8 cellular contexts compared by ENCODE assay signal in genomic region chr7:141754939-141755338, GRCh38. TPM values are rescaled to one million over a fixed set of nuclear protein-coding genes. Genes with fewer than 3 reads are reported as not detected.
DNase-seq lines count a peak whose midpoint lies in the region; ATAC-seq and TF ChIP-seq lines count a peak whose summit lies in the region.

No MANE protein-coding gene starts in this region.

- DNase-seq in left ventricle myocardium inferior = no peak
- DNase-seq in Right ventricle myocardium inferior (ENCODE audit: missing footprints) = no peak
- peak; percentile 62 for DNase-seq in NCI-H69 (lab: John Stamatoyannopoulos, UW)
- DNase-seq in epithelial cell of esophagus (ENCODE audit: low read depth) = peak; percentile 50
- DNase-seq in upper lobe of right lung = no peak
- DNase-seq in effector memory CD4-positive, alpha-beta T cell = no peak

- peak; percentile 42 for TF ChIP-seq CTCF in left ventricle myocardium inferior (IDR thresholded peaks at IDR 0.05; ENCODE audit: borderline replicate concordance)
- TF ChIP-seq CTCF in epithelial cell of esophagus (IDR thresholded peaks at IDR 0.05; ENCODE audit: insufficient read depth, low read depth, low read length, missing control alignments) = peak; percentile 42
- peak; percentile 45 for TF ChIP-seq CTCF in upper lobe of right lung (IDR thresholded peaks at IDR 0.05)

- ATAC-seq in Right ventricle myocardium inferior (no peak), upper lobe of right lung (peak; percentile 52), HG02759 (IDR thresholded peaks at IDR 0.05; ENCODE audit: unreplicated experiment) (no peak), HG02973 (IDR thresholded peaks at IDR 0.05; ENCODE audit: unreplicated experiment) (no peak)

- H3K27me3 ChIP-seq in left ventricle myocardium inferior (ENCODE audit: low read depth) (no peaks in the 10 kb centered on the region), upper lobe of right lung (no peaks in the 10 kb centered on the region)
- H3K27me3 ChIP-seq in effector memory CD4-positive, alpha-beta T cell (replicated peaks; ENCODE audit: control insufficient read depth, insufficient read depth, low read length, poor library complexity, severe bottlenecking) = no peaks in the 10 kb centered on the region

- H3K9me3 ChIP-seq in left ventricle myocardium inferior (replicated peaks) (peaks cover 33% of the 10 kb centered on the region), upper lobe of right lung (peaks cover 20% of the 10 kb centered on the region)
- peaks cover 9% of the 10 kb centered on the region for H3K9me3 ChIP-seq in effector memory CD4-positive, alpha-beta T cell (ENCODE audit: control insufficient read depth, low read length)

- no peaks in the 10 kb centered on the region for H3K4me1 ChIP-seq in left ventricle myocardium inferior
- H3K4me1 ChIP-seq in upper lobe of right lung = no peaks in the 10 kb centered on the region
- H3K4me1 ChIP-seq in effector memory CD4-positive, alpha-beta T cell (ENCODE audit: control insufficient read depth, insufficient read depth, low read length, poor library complexity, severe bottlenecking) = no peaks in the 10 kb centered on the region

- intact Hi-C loops in left ventricle myocardium inferior (cut with micrococcal nuclease) = no loop called here
- intact Hi-C loops in Right ventricle myocardium inferior (cut with DNase I) = no loop called here
- intact Hi-C loops in upper lobe of right lung (cut with DNase I) = no loop called here

- H3K27ac ChIP-seq in left ventricle myocardium inferior (replicated peaks) = no peak overlapping the region
- H3K27ac ChIP-seq in upper lobe of right lung = no peak overlapping the region
- no peak overlapping the region for H3K27ac ChIP-seq in effector memory CD4-positive, alpha-beta T cell (ENCODE audit: insufficient read depth, low read length, poor library complexity, severe bottlenecking)

- peaks cover 82% of the 10 kb centered on the region for H3K36me3 ChIP-seq in left ventricle myocardium inferior
- H3K36me3 ChIP-seq in upper lobe of right lung = peaks cover 79% of the 10 kb centered on the region
- peaks cover 52% of the 10 kb centered on the region for H3K36me3 ChIP-seq in effector memory CD4-positive, alpha-beta T cell (ENCODE audit: control insufficient read depth, insufficient read depth, low read length)

- H3K4me3 ChIP-seq in left ventricle myocardium inferior (no peak overlapping the region), epithelial cell of esophagus (ENCODE audit: low read length) (no peak overlapping the region), upper lobe of right lung (no peak overlapping the region)
- H3K4me3 ChIP-seq in effector memory CD4-positive, alpha-beta T cell (ENCODE audit: insufficient read depth, low read depth, low read length, poor library complexity, severe bottlenecking) = no peak overlapping the region

RNA-seq across cellular contexts. Expression of gene TAS2R3, which starts 9.0 kb away (rescaled TPM):
- total RNA-seq in left ventricle myocardium inferior (0.41 TPM), Right ventricle myocardium inferior (0.43 TPM), upper lobe of right lung (1.6 TPM)

RNA-seq across cellular contexts. Expression of gene SSBP1, which starts 16.8 kb away (rescaled TPM):
- total RNA-seq in left ventricle myocardium inferior = 83.8 TPM
- 109 TPM for total RNA-seq in Right ventricle myocardium inferior
- 64.9 TPM for total RNA-seq in upper lobe of right lung

RNA-seq across cellular contexts. Expression of gene TAS2R4, which starts 21.5 kb away (rescaled TPM):
- total RNA-seq in left ventricle myocardium inferior (0.25 TPM), Right ventricle myocardium inferior (0.14 TPM), upper lobe of right lung (2.2 TPM)

RNA-seq across cellular contexts. Expression of gene TAS2R5, which starts 35.1 kb away (rescaled TPM):
- total RNA-seq in left ventricle myocardium inferior (0.47 TPM), Right ventricle myocardium inferior (0.27 TPM), upper lobe of right lung (2.2 TPM)

RNA-seq across cellular contexts. Expression of gene WEE2, which starts 46.8 kb away (rescaled TPM):
- total RNA-seq in left ventricle myocardium inferior (not detected), Right ventricle myocardium inferior (not detected), upper lobe of right lung (not detected)

Comparison
In these comparisons a context has a peak if more than half of its experiments do, and no peak if none do; other contexts are left out.
1. DNase-seq: peak in NCI-H69 (single experiment) and epithelial cell of esophagus (single experiment); none in left ventricle myocardium inferior (single experiment), Right ventricle myocardium inferior (single experiment), upper lobe of right lung (single experiment) and effector memory CD4-positive, alpha-beta T cell (0 of 3).
2. Peak in every context shown above with its lines, with median percentiles within 50 percentile points of each other: CTCF ChIP-seq.